24 cellular contexts compared by ENCODE assay signal in the genomic region with DNA sequence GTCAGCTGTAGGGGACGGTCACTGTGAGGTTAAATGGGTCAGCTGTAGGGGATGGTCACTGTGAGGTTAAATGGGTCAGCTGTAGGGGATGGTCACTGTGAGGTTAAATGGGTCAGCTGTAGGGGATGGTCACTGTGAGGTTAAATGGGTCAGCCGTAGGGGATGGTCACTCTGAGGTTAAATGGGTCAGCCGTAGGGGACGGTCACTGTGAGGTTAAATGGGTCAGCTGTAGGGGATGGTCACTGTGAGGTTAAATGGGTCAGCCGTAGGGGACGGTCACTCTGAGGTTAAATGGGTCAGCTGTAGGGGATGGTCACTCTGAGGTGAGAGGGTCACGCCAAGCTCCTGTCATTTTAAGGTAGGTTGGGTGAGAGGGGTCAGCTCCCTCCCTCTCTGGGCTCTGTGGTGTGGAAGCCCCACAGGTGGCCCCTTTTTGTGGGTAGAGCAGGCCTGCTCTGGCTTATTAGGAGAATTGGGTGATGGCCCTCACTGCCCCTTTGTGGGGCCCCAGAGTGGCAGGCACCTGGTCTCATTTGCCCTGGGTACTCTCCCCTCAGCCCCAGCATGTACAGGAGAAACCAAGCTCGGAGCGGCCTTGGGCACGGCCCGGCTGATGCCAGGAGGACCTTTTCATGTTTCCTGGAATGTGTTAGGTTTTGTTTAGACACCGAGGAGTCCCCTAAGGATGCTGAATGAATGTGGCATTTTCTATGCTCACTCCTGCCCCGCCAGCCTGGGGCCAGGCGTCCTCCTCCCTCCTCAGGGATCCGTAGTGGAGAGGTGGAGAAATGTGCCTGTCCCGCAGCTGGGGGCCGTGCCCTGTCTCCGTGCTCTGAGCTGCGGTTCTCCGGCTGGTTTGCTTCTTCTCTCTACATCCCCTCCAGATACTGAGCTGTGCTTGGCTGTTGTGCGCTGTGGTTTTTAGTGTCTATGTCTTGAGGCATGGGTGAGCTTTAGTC. TPM values are rescaled to one million over a fixed set of nuclear protein-coding genes. Genes with fewer than 3 reads are reported as not detected.
A peak's percentile ranks its signal among the peaks of the same experiment; 100 is the strongest.
DNase-seq lines count a peak whose midpoint lies in the region; ATAC-seq, FAIRE-seq and TF ChIP-seq lines count a peak whose summit lies in the region.
"Had no signal": no experiment of that assay in that cellular context is flagged by ENCODE, and none has a peak within 500 bp of the region (broad histone marks: within the 10 kb centered on the region; RNA-seq: fewer than 3 reads in every experiment).

No MANE protein-coding gene starts in this region.

- peak; percentile 59 for ATAC-seq in Panc1
- peak; percentile 24; the same call in 1 of the 3 replicates for ATAC-seq in HepG2
- ATAC-seq in GM18517 (IDR thresholded peaks at IDR 0.05; ENCODE audit: unreplicated experiment) = no peak
- ATAC-seq in GM19455 (IDR thresholded peaks at IDR 0.05; ENCODE audit: unreplicated experiment) = no peak
- ATAC-seq: body of pancreas, PC-3 had no signal

- H3K27me3 ChIP-seq in BLaER1 = no peaks in the 10 kb centered on the region
- no peaks in the 10 kb centered on the region for H3K27me3 ChIP-seq in Panc1 (ENCODE audit: control insufficient read depth, insufficient read depth, low read length)
- no peaks in the 10 kb centered on the region; a peak in 1 of 5 replicates for H3K27me3 ChIP-seq in HepG2 (ENCODE audit: control insufficient read depth in 1 of 2, insufficient read depth in 2 of 2, low read length in 2 of 2)
- H3K27me3 ChIP-seq: body of pancreas, ovary, right lobe of liver had no signal

- H3K36me3 ChIP-seq in BLaER1 (no peaks in the 10 kb centered on the region), Panc1 (ENCODE audit: control insufficient read depth, insufficient read depth, low read length) (no peaks in the 10 kb centered on the region), HepG2 (replicated peaks in 1 of 2; ENCODE audit: control insufficient read depth in 1 of 2, insufficient read depth in 2 of 2, low read length in 2 of 2) (no peaks in the 10 kb centered on the region)
- H3K36me3 ChIP-seq: ovary, right lobe of liver, transverse colon had no signal

- BruUV-seq in Panc1 (replicated peaks; lab: Mats Ljungman, UMichigan) = no TSS peak
- no TSS peak for BruUV-seq in HepG2 (replicated peaks; lab: Mats Ljungman, UMichigan)

- no peak overlapping the region for H3K9ac ChIP-seq in BLaER1
- no peak overlapping the region for H3K9ac ChIP-seq in HepG2 (ENCODE audit: insufficient read depth, low read depth, low read length)

- TF ChIP-seq POLR2A in HepG2 (IDR thresholded peaks at IDR 0.05; ENCODE audit: insufficient read depth in 1 of 2, low read depth in 2 of 2, low read length in 2 of 2) = no peak

- H3K4me2 ChIP-seq in BLaER1 = peak overlapping the region; percentile 44; the same call in 1 of the 2 replicates
- no peak overlapping the region for H3K4me2 ChIP-seq in HepG2 (ENCODE audit: low read depth, low read length)

- TF ChIP-seq RAD21 in HepG2 (CRISPR knock-in tag; IDR thresholded peaks at IDR 0.05) = no peak

- no peaks in the 10 kb centered on the region for H4K20me1 ChIP-seq in BLaER1
- no peaks in the 10 kb centered on the region for H4K20me1 ChIP-seq in HepG2 (ENCODE audit: insufficient read depth, low read length)

- WGBS in HepG2 (ENCODE audit: low lambda C conversion rate) = 66% methylated on average over 8 of the region's 21 CpGs

- H3K9me3 ChIP-seq in BLaER1 = peaks cover 6% of the 10 kb centered on the region; the same call in 1 of the 2 replicates
- H3K9me3 ChIP-seq in Panc1 (ENCODE audit: control insufficient read depth, insufficient read depth, low read depth, low read length) = no peaks in the 10 kb centered on the region
- H3K9me3 ChIP-seq in HepG2 (ENCODE audit: low read length) = no peaks in the 10 kb centered on the region
- H3K9me3 ChIP-seq: body of pancreas, ovary, right lobe of liver, transverse colon had no signal

- POLR2A ChIA-PET in Panc1 (lab: Charles Lee) (interaction anchor here (0.5 kb wide), 1 partner anchor 16 kb away, joined by 3 read pairs; no protein-coding TSS in a partner anchor), HepG2 (lab: Yijun Ruan, JAX) (no interaction called here)

- H3K27ac ChIP-seq in BLaER1 (no peak overlapping the region), Panc1 (ENCODE audit: low read length) (no peak overlapping the region), HepG2 (ENCODE audit: extremely low read length, insufficient read depth, low read length) (no peak overlapping the region)
- H3K27ac ChIP-seq: body of pancreas, ovary, right lobe of liver, transverse colon had no signal

- H3K79me2 ChIP-seq in HepG2 (ENCODE audit: insufficient read depth, low read length) = no peaks in the 10 kb centered on the region

- DNase-seq in 8988T (peak; percentile 69), Panc1 (ENCODE audit: low read depth, low spot score) (no peak), HepG2 (ENCODE audit: low spot score) (no peak), ecto neural progenitor cell (ENCODE audit: low spot score) (no peak), cortex of kidney (lab: John Stamatoyannopoulos, UW) (no peak)
- DNase-seq: activated CD4-positive, CD25-positive, alpha-beta regulatory T cell; AML-193; body of pancreas; COR-L47; EL; GOT3; NCI-H187; NCI-H345; ovary; PC-3; right lobe of liver; stimulated activated CD4-positive, alpha-beta T cell treated with anti-CD3 and anti-CD28 coated beads, Interleukin-15, amount 100 ng/mL, for 24 hours; stimulated activated naive CD4-positive, alpha-beta T cell treated with Interleukin-2 at 50 U/mL for 16 hours; transverse colon had no signal

- H3K4me3 ChIP-seq in BLaER1 (no peak overlapping the region), Panc1 (ENCODE audit: low read depth in 2 of 2, low read length in 2 of 2) (no peak overlapping the region), HepG2 (replicated peaks in 1 of 3; ENCODE audit: insufficient read depth in 1 of 3, low read depth in 2 of 3, low read length in 3 of 3) (no peak overlapping the region)
- H3K4me3 ChIP-seq: body of pancreas, ovary, right lobe of liver, transverse colon had no signal

- TF ChIP-seq CTCF in Panc1 (IDR thresholded peaks at IDR 0.05) (no peak), HepG2 (CRISPR knock-in tag; IDR thresholded peaks at IDR 0.05) (no peak)

- in situ Hi-C loops in Panc1 (cut with HindIII; ENCODE audit: low pct_unique_long_range_greater_than_20kb, low sequenced_read_pairs) (no loop called here), HepG2 (cut with HindIII; ENCODE audit: extremely low pct_ligation_motif_present, low pct_unique_long_range_greater_than_20kb) (no loop called here)

- TF ChIP-seq EP300 in HepG2 (IDR thresholded peaks at IDR 0.05; ENCODE audit: low read depth in 2 of 2, low read length in 2 of 2) = no peak
- no peak for TF ChIP-seq EP300 in HepG2 (CRISPR knock-in tag; IDR thresholded peaks at IDR 0.05; ENCODE audit: borderline replicate concordance)

- no peak overlapping the region for H2AFZ ChIP-seq in HepG2 (ENCODE audit: low read length)

- peaks cover 40% of the 10 kb centered on the region for H3K4me1 ChIP-seq in BLaER1
- H3K4me1 ChIP-seq in Panc1 (ENCODE audit: control insufficient read depth, insufficient read depth, low read length) = no peaks in the 10 kb centered on the region
- no peaks in the 10 kb centered on the region for H3K4me1 ChIP-seq in HepG2 (ENCODE audit: insufficient read depth, low read length)
- H3K4me1 ChIP-seq: body of pancreas, right lobe of liver, transverse colon had no signal

- no peak for FAIRE-seq in HepG2 (lab: Jason Lieb, UNC)
- FAIRE-seq: endometrium, islet of Langerhans had no signal

- CTCF ChIA-PET in Panc1 (lab: Charles Lee) = no interaction called here
- CTCF ChIA-PET in HepG2 (lab: Yijun Ruan, JAX; ENCODE audit: low intra/inter-chr PET ratio, low total read pairs) = no interaction called here

- intact Hi-C loops in Panc1 (cut with micrococcal nuclease; ENCODE audit: unreplicated experiment) = no loop called here
- intact Hi-C loops in HepG2 (cut with micrococcal nuclease; ENCODE audit: unreplicated experiment) = no loop called here

TF ChIP-seq in HepG2, 621 proteins besides CTCF, POLR2A, EP300 and RAD21 (continues in another document):
- TF ChIP-seq ZNF761 (CRISPR knock-in tag; conservative IDR thresholded peaks at IDR 0.05) = no peak
- no peak for TF ChIP-seq POLR2AphosphoS2 (IDR thresholded peaks at IDR 0.05; ENCODE audit: low read depth, low read length)
- no peak for TF ChIP-seq CHD4 (IDR thresholded peaks at IDR 0.05; ENCODE audit: borderline replicate concordance, low read length)

RNA-seq across cellular contexts. Expression of gene AHRR, which starts 31.4 kb away (rescaled TPM):
- 23.6 TPM for total RNA-seq in Panc1 (2021; ENCODE audit: unreplicated experiment)
- 29.3 TPM for polyA plus RNA-seq in Panc1 (2012; ENCODE audit: insufficient read length)
- total RNA-seq in HepG2 (2016; rRNA removed; fragmentation: Illumina TruSeq; extraction: Trizol) = 0.13 and 0.35 TPM in 2 replicates
- total RNA-seq in HepG2 (2016; cell fraction: cytosol; rRNA removed; fragmentation: Illumina TruSeq; extraction: Trizol; ENCODE audit: low read depth) = 0.30 and 0.44 TPM in 2 replicates
- total RNA-seq in HepG2 (2016; cell fraction: insoluble cytoplasmic fraction; rRNA removed; fragmentation: Illumina TruSeq; extraction: Trizol) = 0.17 and 0.19 TPM in 2 replicates
- 0.14 and 0.22 TPM in 2 replicates for total RNA-seq in HepG2 (2016; cell fraction: membrane; rRNA removed; fragmentation: Illumina TruSeq; extraction: Trizol)
- 0.19 and 0.41 TPM in 2 replicates for total RNA-seq in HepG2 (2016; cell fraction: nucleus; rRNA removed; fragmentation: Illumina TruSeq; extraction: Trizol)
- polyA plus RNA-seq in HepG2 (2011; rRNA removed) = 0.18 and 0.28 TPM in 2 replicates
- polyA plus RNA-seq in HepG2 (2011; cell fraction: cytosol; rRNA removed) = 0.17 and 0.20 TPM in 2 replicates
- 1.5 and 2.1 TPM in 2 replicates for polyA plus RNA-seq in HepG2 (2011; cell fraction: nucleus; rRNA removed)
- 0.23 and 0.61 TPM in 2 replicates for polyA plus RNA-seq in HepG2 (2012)
- 0.16 TPM in 1 of 2 replicates, not detected in the other for polyA plus RNA-seq in HepG2 (2016; cell fraction: cytosol; fragmentation: Illumina TruSeq; extraction: Trizol; ENCODE audit: low read depth)
- polyA plus RNA-seq in HepG2 (2016; cell fraction: insoluble cytoplasmic fraction; fragmentation: Illumina TruSeq; extraction: Trizol; ENCODE audit: low read depth) = 0.15 and 0.39 TPM in 2 replicates
- polyA plus RNA-seq in HepG2 (2016; cell fraction: membrane; fragmentation: Illumina TruSeq; extraction: Trizol; ENCODE audit: low read depth) = 0.09 and 0.48 TPM in 2 replicates
- polyA plus RNA-seq in HepG2 (2016; cell fraction: nucleus; fragmentation: Illumina TruSeq; extraction: Trizol; ENCODE audit: insufficient read depth, low read depth) = 0.63 and 0.89 TPM in 2 replicates
- 0.30 and 8.5 TPM in 2 replicates for polyA minus RNA-seq in HepG2 (2011; rRNA and poly(A)+ RNA removed; ENCODE audit: low replicate concordance)
- polyA minus RNA-seq in HepG2 (2011; cell fraction: cytosol; rRNA and poly(A)+ RNA removed) = 0.40 TPM in 1 of 2 replicates, not detected in the other
- polyA minus RNA-seq in HepG2 (2011; cell fraction: nucleus; rRNA and poly(A)+ RNA removed) = 0.39 and 1.1 TPM in 2 replicates

Comparison
In these comparisons a context has a peak if more than half of its experiments do, and no peak if none do; other contexts are left out.
1. ATAC-seq: peak in Panc1 (single experiment) and HepG2 (single experiment); none in GM18517 (single experiment) and GM19455 (single experiment).
2. RNA of gene AHRR, which starts 31.4 kb away (total RNA-seq): 23.6 TPM in Panc1 (single experiment); 0.13 to 0.44 TPM in HepG2; every median in the first group is over 10 times any median in the second.